ENCODE assay signal across 8 cellular contexts in the genomic region with DNA sequence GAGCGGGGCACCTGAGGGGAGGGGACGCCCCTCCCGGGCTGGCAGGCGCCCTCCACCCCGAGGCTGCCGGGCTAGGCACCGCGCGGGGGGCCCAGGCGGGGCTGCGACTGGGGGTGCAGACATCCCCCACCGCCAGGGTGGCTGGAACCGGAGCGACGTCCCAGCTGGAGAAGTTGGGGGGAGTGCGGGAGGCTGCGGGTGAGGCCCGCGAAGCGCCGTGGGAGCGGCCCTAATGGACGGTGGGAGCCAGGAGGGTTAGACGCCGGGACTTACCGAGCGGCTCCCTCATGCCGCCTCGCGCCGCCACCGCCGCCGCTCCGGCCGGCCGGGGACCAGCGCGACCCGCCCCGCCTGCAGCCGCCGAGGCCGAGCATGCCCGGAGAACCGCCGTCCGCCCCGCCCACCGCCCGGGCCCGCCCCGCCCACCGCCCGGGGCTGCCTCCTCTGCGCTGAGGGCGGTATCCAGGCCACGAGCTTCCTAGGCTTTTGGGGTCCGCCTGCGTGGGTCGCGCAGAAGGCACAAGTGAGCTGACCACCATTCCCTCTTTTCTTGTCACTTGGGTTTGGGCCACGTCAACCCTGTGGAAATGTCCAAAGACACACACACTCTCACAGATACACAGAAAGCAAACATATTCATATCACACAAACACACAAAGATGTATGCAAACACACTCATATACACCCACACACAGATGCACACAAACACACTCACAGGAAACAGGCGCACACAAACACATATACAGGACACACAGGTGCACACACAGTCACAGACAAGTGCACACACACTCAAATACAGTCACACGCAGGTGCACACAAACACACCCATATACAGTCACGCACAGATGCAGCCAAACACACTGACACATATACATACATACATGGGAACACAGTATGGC. TPM values are rescaled to one million over a fixed set of nuclear protein-coding genes. Genes with fewer than 3 reads are reported as not detected.
DNase-seq lines count a peak whose midpoint lies in the region; ATAC-seq, FAIRE-seq and TF ChIP-seq lines count a peak whose summit lies in the region.

A gene with protein sequence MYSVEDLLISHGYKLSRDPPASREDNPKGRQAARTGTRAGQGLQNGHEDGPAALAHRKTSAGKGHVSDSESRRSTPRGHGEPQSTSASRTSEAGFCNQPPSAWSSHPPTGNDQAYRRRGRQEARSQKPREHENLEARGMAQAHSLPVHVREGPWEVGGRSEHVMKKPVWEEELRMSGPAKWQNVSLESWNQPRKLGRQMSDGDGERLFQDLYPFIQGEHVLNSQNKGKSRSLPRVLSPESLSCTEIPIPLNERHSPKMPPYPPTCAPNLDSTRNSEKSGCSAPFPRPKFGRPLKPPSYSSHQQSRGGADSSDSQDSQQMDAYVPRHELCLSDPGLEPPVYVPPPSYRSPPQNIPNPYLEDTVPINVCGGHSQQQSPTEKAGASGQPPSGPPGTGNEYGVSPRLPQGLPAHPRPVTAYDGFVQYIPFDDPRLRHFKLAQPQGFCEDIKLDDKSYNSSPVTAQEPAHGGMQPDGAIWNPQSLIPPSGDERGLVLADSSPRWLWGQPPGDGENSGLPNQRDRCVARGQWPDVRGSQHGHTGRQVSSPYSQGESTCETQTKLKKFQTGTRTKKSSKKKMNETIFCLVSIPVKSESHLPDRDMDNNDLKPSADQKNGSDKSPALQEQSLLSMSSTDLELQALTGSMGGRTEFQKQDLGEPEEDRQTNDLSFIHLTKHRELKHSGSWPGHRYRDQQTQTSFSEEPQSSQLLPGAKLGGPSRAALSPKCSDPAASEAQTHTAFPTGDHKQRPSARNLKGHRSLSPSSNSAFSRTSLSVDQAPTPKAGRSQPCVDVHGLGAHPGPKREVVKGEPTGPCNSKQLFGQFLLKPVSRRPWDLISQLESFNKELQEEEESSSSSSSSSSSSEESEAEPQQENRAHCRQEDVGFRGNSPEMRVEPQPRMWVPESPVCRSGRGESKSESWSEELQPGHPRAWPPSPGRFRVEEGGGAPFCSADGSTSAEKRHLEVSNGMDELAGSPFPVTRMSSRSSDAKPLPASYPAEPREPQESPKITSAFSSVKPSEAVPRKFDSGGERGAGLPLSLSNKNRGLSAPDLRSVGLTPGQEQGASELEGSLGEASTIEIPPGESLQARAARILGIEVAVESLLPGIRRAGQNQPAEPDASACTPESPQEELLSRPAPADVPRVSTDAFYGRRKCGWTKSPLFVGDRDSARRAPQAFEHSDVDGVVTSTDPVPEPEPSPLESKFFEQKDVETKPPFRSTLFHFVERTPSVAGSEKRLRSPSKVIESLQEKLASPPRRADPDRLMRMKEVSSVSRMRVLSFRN (N-terminal part only) (minus strand): TSS at position 378 of the 899 bp plus-strand sequence. CDS start 11,774 bp downstream, outside the sequence.

- 12% methylated on average over 18 of the region's 66 CpGs for WGBS in SK-N-SH (ENCODE audit: low lambda C conversion rate)
- 4 to 9% (median 5%) methylated on average over 29 to 66 of the region's 66 CpGs for WGBS in heart left ventricle, 4 donors
- 3 to 6% (median 5%) methylated on average over 34 to 66 of the region's 66 CpGs for WGBS in ovary, 3 donors

- ATAC-seq in HG02610 (IDR thresholded peaks at IDR 0.05; ENCODE audit: unreplicated experiment) = peak; percentile 53
- ATAC-seq in heart left ventricle = peak; percentile 46 to 95 (median 86)

- H3K4me1 ChIP-seq in SK-N-SH (ENCODE audit: control insufficient read depth in 1 of 2, insufficient read depth in 2 of 2, low read depth in 1 of 2, low read length in 1 of 2) (peaks cover 0 to 43% of the 10 kb centered on the region in 2 experiments), adipocyte (ENCODE audit: control insufficient read depth, insufficient read depth, low read length) (peaks cover 63% of the 10 kb centered on the region), heart left ventricle (peaks cover 0 to 53% (median 20%) of the 10 kb centered on the region in 12 donors), ovary (ENCODE audit: insufficient read depth) (peaks cover 11% of the 10 kb centered on the region)

- H3K9ac ChIP-seq in SK-N-SH (peak within 1 kb of the TSS; percentile 90), adipocyte (ENCODE audit: low read length) (peak within 1 kb of the TSS; percentile 87)

- no peaks in the 10 kb centered on the region for H3K36me3 ChIP-seq in SK-N-SH (replicated peaks in 1 of 2; ENCODE audit: control insufficient read depth in 1 of 2, insufficient read depth in 2 of 2, low read length in 1 of 2)
- no peaks in the 10 kb centered on the region for H3K36me3 ChIP-seq in adipocyte (ENCODE audit: control insufficient read depth, insufficient read depth, low read length, severe bottlenecking)
- H3K36me3 ChIP-seq in heart left ventricle = no peaks in the 10 kb centered on the region
- H3K36me3 ChIP-seq in ovary = no peaks in the 10 kb centered on the region

- H3K4me2 ChIP-seq in SK-N-SH = peak within 1 kb of the TSS; percentile 97

- TF ChIP-seq POLR2A in heart left ventricle (IDR thresholded peaks at IDR 0.05) = peak in 1 of 2 donors; percentile 79
- no peak for TF ChIP-seq POLR2A in ovary (IDR thresholded peaks at IDR 0.05)

- TF ChIP-seq EP300 in SK-N-SH (IDR thresholded peaks at IDR 0.05; ENCODE audit: borderline replicate concordance in 1 of 2, low read depth in 1 of 2, low read length in 1 of 2) = no peak
- no peak for TF ChIP-seq EP300 in ovary (IDR thresholded peaks at IDR 0.05)

- POLR2A ChIA-PET in SK-N-SH (lab: Yijun Ruan, JAX) = no interaction called here

- no peak for FAIRE-seq in D721Med (lab: Jason Lieb, UNC)

- no peak for TF ChIP-seq RAD21 in SK-N-SH (IDR thresholded peaks at IDR 0.05; ENCODE audit: low read length)

- CTCF ChIA-PET in SK-N-SH (lab: Yijun Ruan, JAX) = interaction anchor here (0.9 kb wide), 1 partner anchor 532 kb away, joined by 4 read pairs; no protein-coding TSS in a partner anchor

- H2AFZ ChIP-seq in SK-N-SH (ENCODE audit: low read depth) = peak within 1 kb of the TSS; percentile 73

- TF ChIP-seq CTCF in D721Med (IDR thresholded peaks at IDR 0.05; ENCODE audit: insufficient read depth, missing control alignments) = no peak
- TF ChIP-seq CTCF in SK-N-SH (IDR thresholded peaks at IDR 0.05) = no peak
- no peak for TF ChIP-seq CTCF in heart left ventricle (IDR thresholded peaks at IDR 0.05)
- TF ChIP-seq CTCF in ovary (IDR thresholded peaks at IDR 0.05) = peak in 2 of 3 donors; percentile 8 to 22

- intact Hi-C loops in heart left ventricle (cut with DNase I) = loop anchor here in 4 of 10 donors (2.0 to 10.0 kb wide), 3 partner anchors 61 to 128 kb away; no protein-coding TSS in a partner anchor
- intact Hi-C loops in ovary (cut with DNase I) = no loop called here

- DNase-seq in D721Med (ENCODE audit: insufficient read length, low spot score) = peak; percentile 42
- DNase-seq in SK-N-SH = peak; percentile 89
- DNase-seq in adipocyte (ENCODE audit: low read depth) = peak; percentile 85
- DNase-seq in heart left ventricle = peak; percentile 82 to 88 (median 85)
- DNase-seq in ovary = peak; percentile 77 to 87 (median 80)
- DNase-seq in ureter (ENCODE audit: low spot score) = peak; percentile 78
- no peak for DNase-seq in HuH-7.5 (ENCODE audit: low spot score)

- H3F3A ChIP-seq in SK-N-SH (replicated peaks; ENCODE audit: insufficient read depth) = peaks cover 63% of the 10 kb centered on the region

- no peaks in the 10 kb centered on the region for H3K9me3 ChIP-seq in SK-N-SH
- no peaks in the 10 kb centered on the region for H3K9me3 ChIP-seq in adipocyte (ENCODE audit: control insufficient read depth, low read length)
- H3K9me3 ChIP-seq in heart left ventricle = no peaks in the 10 kb centered on the region
- no peaks in the 10 kb centered on the region for H3K9me3 ChIP-seq in ovary

- no peaks in the 10 kb centered on the region for H3K27me3 ChIP-seq in SK-N-SH (ENCODE audit: insufficient read depth)
- H3K27me3 ChIP-seq in adipocyte (replicated peaks; ENCODE audit: control insufficient read depth, insufficient read depth, low read length) = no peaks in the 10 kb centered on the region
- peaks cover 0 to 42% (median 0%) of the 10 kb centered on the region in 9 donors for H3K27me3 ChIP-seq in heart left ventricle
- H3K27me3 ChIP-seq in ovary = no peaks in the 10 kb centered on the region

- peaks cover 7% of the 10 kb centered on the region; the same call in 1 of the 2 replicates for H4K20me1 ChIP-seq in SK-N-SH (ENCODE audit: insufficient read depth)

- H3K4me3 ChIP-seq in SK-N-SH (ENCODE audit: low read depth in 2 of 2, low read length in 1 of 2) (peak within 1 kb of the TSS; percentile 80 to 85), adipocyte (ENCODE audit: low read length) (peak within 1 kb of the TSS; percentile 83), heart left ventricle (peak within 1 kb of the TSS; percentile 72 to 97 (median 85)), ovary (peak within 1 kb of the TSS; percentile 88)

- peaks cover 57% of the 10 kb centered on the region for H3K79me2 ChIP-seq in SK-N-SH (ENCODE audit: insufficient read depth)

- H3K27ac ChIP-seq in SK-N-SH (ENCODE audit: low read depth in 2 of 2, low read length in 1 of 2) (peak within 1 kb of the TSS; percentile 71 to 80), heart left ventricle (peak within 1 kb of the TSS; percentile 90 to 98 (median 94)), ovary (peak within 1 kb of the TSS; percentile 56 to 58)

- H3K9me2 ChIP-seq in SK-N-SH = no peaks in the 10 kb centered on the region

TF ChIP-seq in SK-N-SH, 30 proteins besides CTCF, POLR2A, EP300 and RAD21 (continues in another document):
- TF ChIP-seq JUND (IDR thresholded peaks at IDR 0.05) = no peak
- TF ChIP-seq, protein P1, sequence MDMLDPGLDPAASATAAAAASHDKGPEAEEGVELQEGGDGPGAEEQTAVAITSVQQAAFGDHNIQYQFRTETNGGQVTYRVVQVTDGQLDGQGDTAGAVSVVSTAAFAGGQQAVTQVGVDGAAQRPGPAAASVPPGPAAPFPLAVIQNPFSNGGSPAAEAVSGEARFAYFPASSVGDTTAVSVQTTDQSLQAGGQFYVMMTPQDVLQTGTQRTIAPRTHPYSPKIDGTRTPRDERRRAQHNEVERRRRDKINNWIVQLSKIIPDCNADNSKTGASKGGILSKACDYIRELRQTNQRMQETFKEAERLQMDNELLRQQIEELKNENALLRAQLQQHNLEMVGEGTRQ (IDR thresholded peaks at IDR 0.05; ENCODE audit: borderline replicate concordance, low read depth, low read length) = no peak
- TF ChIP-seq, protein P2, sequence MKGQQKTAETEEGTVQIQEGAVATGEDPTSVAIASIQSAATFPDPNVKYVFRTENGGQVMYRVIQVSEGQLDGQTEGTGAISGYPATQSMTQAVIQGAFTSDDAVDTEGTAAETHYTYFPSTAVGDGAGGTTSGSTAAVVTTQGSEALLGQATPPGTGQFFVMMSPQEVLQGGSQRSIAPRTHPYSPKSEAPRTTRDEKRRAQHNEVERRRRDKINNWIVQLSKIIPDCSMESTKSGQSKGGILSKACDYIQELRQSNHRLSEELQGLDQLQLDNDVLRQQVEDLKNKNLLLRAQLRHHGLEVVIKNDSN (IDR thresholded peaks at IDR 0.05; ENCODE audit: borderline replicate concordance, low read depth) = no peak

RNA-seq across cellular contexts. Expression of the gene that starts here (rescaled TPM):
- polyA plus RNA-seq in SK-N-SH (2012; rRNA removed) (19.0 and 25.7 TPM in 2 replicates), heart left ventricle (10 to 100 TPM; 10.4 to 10.5 TPM), ovary (10 to 100 TPM; 10.0 to 71.7 TPM)
- 17.8 and 20.9 TPM in 2 replicates for polyA plus RNA-seq in SK-N-SH (2012; cell fraction: cytosol; rRNA removed)
- polyA plus RNA-seq in SK-N-SH (2012; cell fraction: nucleus; rRNA removed) = 15.7 and 25.0 TPM in 2 replicates
- total RNA-seq in heart left ventricle (10 to 100 TPM; 10.4 to 51.7 (median 22.7) TPM), ovary (10 to 100 TPM; 10.4 to 46.5 (median 23.8) TPM), ureter (22.7 TPM)

Comparison
In these comparisons a context has a peak if more than half of its experiments do, and no peak if none do; other contexts are left out.
1. CTCF ChIP-seq: peak in ovary (2 of 3); none in D721Med (single experiment), SK-N-SH (single experiment) and heart left ventricle (0 of 12).
2. Peak in every context shown above with its lines, with median percentiles within 50 percentile points of each other: H3K27ac ChIP-seq and H3K4me3 ChIP-seq.